ENCODE assay signal across 9 cellular contexts in genomic region chr10:89481662-89482061, GRCh38. TPM values are rescaled to one million over a fixed set of nuclear protein-coding genes. Genes with fewer than 3 reads are reported as not detected.
A peak's percentile ranks its signal among the peaks of the same experiment; 100 is the strongest.
DNase-seq lines count a peak whose midpoint lies in the region; ATAC-seq and TF ChIP-seq lines count a peak whose summit lies in the region.
"Had no signal": no experiment of that assay in that cellular context is flagged by ENCODE, and none has a peak within 500 bp of the region (broad histone marks: within the 10 kb centered on the region; RNA-seq: fewer than 3 reads in every experiment).

No MANE protein-coding gene starts in this region.

- H2BK12ac ChIP-seq in neuronal stem cell (ENCODE audit: low read length) = no peak overlapping the region

- no peak overlapping the region for H4K91ac ChIP-seq in neuronal stem cell (ENCODE audit: low read depth, low read length, poor library complexity)

- ATAC-seq in lower lobe of right lung (peak; percentile 54 to 67), GM18861 (IDR thresholded peaks at IDR 0.05; ENCODE audit: unreplicated experiment) (no peak)

- no peak overlapping the region for H3K18ac ChIP-seq in neuronal stem cell (ENCODE audit: low read length)

- no peak overlapping the region for H3K14ac ChIP-seq in neuronal stem cell (ENCODE audit: low read length)

- no peak overlapping the region for H2AK5ac ChIP-seq in neuronal stem cell (ENCODE audit: low read depth, low read length)

- no peak overlapping the region for H2AFZ ChIP-seq in neuronal stem cell (ENCODE audit: low read length)

- H3K4me1 ChIP-seq in lower lobe of right lung (peaks cover 44% of the 10 kb centered on the region), vagina (peaks cover 33% of the 10 kb centered on the region), neuronal stem cell (ENCODE audit: control insufficient read depth in 2 of 2, insufficient read depth in 1 of 2, low read depth in 1 of 2, low read length in 2 of 2) (peaks cover 0 to 3% of the 10 kb centered on the region in 2 donors), tibial artery (peaks cover 0 to 63% (median 30%) of the 10 kb centered on the region in 4 donors)

- H3K36me3 ChIP-seq in lower lobe of right lung (no peaks in the 10 kb centered on the region), vagina (no peaks in the 10 kb centered on the region), neuronal stem cell (replicated peaks in 1 of 2; ENCODE audit: control insufficient read depth in 2 of 2, insufficient read depth in 2 of 2, low read length in 2 of 2) (no peaks in the 10 kb centered on the region), tibial artery (no peaks in the 10 kb centered on the region)

- no peak overlapping the region for H2BK120ac ChIP-seq in neuronal stem cell (ENCODE audit: low read depth, low read length)

- no peak overlapping the region for H2BK15ac ChIP-seq in neuronal stem cell (ENCODE audit: low read length)

- no peak for TF ChIP-seq POLR2A in vagina (IDR thresholded peaks at IDR 0.05)

- WGBS in neuronal stem cell (ENCODE audit: extremely low coverage in 2 of 2, insufficient read length in 2 of 2, insufficient replicate concordance in 1 of 2), 2 donors = no CpG with 5 or more reads among the region's 3 CpGs

- peak; percentile 40 for DNase-seq in NCI-H460 (ENCODE audit: extremely low read depth, low read depth)
- peak; percentile 80 for DNase-seq in epithelial cell of esophagus (ENCODE audit: low read depth)
- no peak for DNase-seq in lower lobe of right lung
- no peak for DNase-seq in vagina (ENCODE audit: extremely low spot score in 2 of 2)
- DNase-seq in neuronal stem cell (ENCODE audit: low spot score) = no peak
- DNase-seq in tibial artery = no peak
- DNase-seq: NCI-H69 had no signal

- no peaks in the 10 kb centered on the region for H3K9me3 ChIP-seq in lower lobe of right lung
- H3K9me3 ChIP-seq in vagina = no peaks in the 10 kb centered on the region
- no peaks in the 10 kb centered on the region for H3K9me3 ChIP-seq in neuronal stem cell (replicated peaks in 1 of 2; ENCODE audit: control insufficient read depth in 2 of 2, insufficient read depth in 1 of 2, low read depth in 1 of 2, low read length in 2 of 2)
- H3K9me3 ChIP-seq in tibial artery = no peaks in the 10 kb centered on the region

- no peak overlapping the region for H3K4me3 ChIP-seq in epithelial cell of esophagus (ENCODE audit: low read length)
- no peak overlapping the region for H3K4me3 ChIP-seq in lower lobe of right lung
- H3K4me3 ChIP-seq in vagina = no peak overlapping the region
- no peak overlapping the region for H3K4me3 ChIP-seq in neuronal stem cell (ENCODE audit: low read length in 2 of 2)
- H3K4me3 ChIP-seq in tibial artery = no peak overlapping the region

- no peak overlapping the region for H4K8ac ChIP-seq in neuronal stem cell (ENCODE audit: low read depth, low read length)

- H3K23ac ChIP-seq in neuronal stem cell (ENCODE audit: low read depth, low read length, poor library complexity) = no peak overlapping the region

- no peaks in the 10 kb centered on the region for H3K27me3 ChIP-seq in lower lobe of right lung (ENCODE audit: low read depth)
- H3K27me3 ChIP-seq in vagina = no peaks in the 10 kb centered on the region
- H3K27me3 ChIP-seq in neuronal stem cell (ENCODE audit: control insufficient read depth in 3 of 3, insufficient read depth in 3 of 3, low read depth in 1 of 3, low read length in 3 of 3) = peaks cover 0 to 4% (median 0%) of the 10 kb centered on the region in 3 experiments
- no peaks in the 10 kb centered on the region for H3K27me3 ChIP-seq in tibial artery

- H3K79me1 ChIP-seq in neuronal stem cell (ENCODE audit: low read depth, low read length) = no peaks in the 10 kb centered on the region

- no peak for TF ChIP-seq CTCF in epithelial cell of esophagus (IDR thresholded peaks at IDR 0.05; ENCODE audit: insufficient read depth, low read depth, low read length, missing control alignments)
- no peak for TF ChIP-seq CTCF in lower lobe of right lung (IDR thresholded peaks at IDR 0.05)
- TF ChIP-seq CTCF in vagina (IDR thresholded peaks at IDR 0.05) = no peak
- no peak for TF ChIP-seq CTCF in tibial artery (IDR thresholded peaks at IDR 0.05)

- H2BK5ac ChIP-seq in neuronal stem cell (ENCODE audit: low read length) = no peak overlapping the region

- intact Hi-C loops in lower lobe of right lung (cut with DNase I) = no loop called here
- intact Hi-C loops in vagina (cut with DNase I) = no loop called here
- intact Hi-C loops in tibial artery (cut with DNase I; ENCODE audit: low total_unique reads) = no loop called here

- H3K27ac ChIP-seq in lower lobe of right lung = peak overlapping the region; percentile 57
- H3K27ac ChIP-seq in vagina = peak overlapping the region; percentile 59
- no peak overlapping the region for H3K27ac ChIP-seq in neuronal stem cell (replicated peaks; ENCODE audit: low read length)
- H3K27ac ChIP-seq in tibial artery = peak overlapping the region in 1 of 2 donors; percentile 67
- H3K27ac ChIP-seq: VCaP had no signal

- no peak overlapping the region for H3K9ac ChIP-seq in neuronal stem cell (ENCODE audit: low read depth, low read length, poor library complexity)

- H3K4ac ChIP-seq in neuronal stem cell (ENCODE audit: low read length) = no peak overlapping the region

- no peak overlapping the region for H3K4me2 ChIP-seq in neuronal stem cell (ENCODE audit: insufficient read depth, low read length, poor library complexity, severe bottlenecking)

RNA-seq across cellular contexts. Expression of gene SLC16A12, which starts 53.7 kb away (rescaled TPM):
- total RNA-seq in NCI-H460 (2014; rRNA removed; shearing (Covaris generic)) = 0.10 and 0.14 TPM in 2 replicates
- polyA plus RNA-seq in NCI-H460 (2014; cell fraction: nucleus; rRNA removed) = not detected in 2 replicates
- 1.0 TPM for total RNA-seq in lower lobe of right lung
- total RNA-seq in vagina = 3.7 TPM
- polyA plus RNA-seq in neuronal stem cell (2013, experiment 1 of 2) = 0.04 TPM
- 0.06 TPM for polyA plus RNA-seq in neuronal stem cell (2013, experiment 2 of 2)

Comparison
In these comparisons a context has a peak if more than half of its experiments do, and no peak if none do; other contexts are left out.
1. DNase-seq: peak in NCI-H460 (single experiment) and epithelial cell of esophagus (single experiment); none in lower lobe of right lung (single experiment), vagina (0 of 2), neuronal stem cell (single experiment) and tibial artery (0 of 2).